ENCODE assay signal across 10 cellular contexts in genomic region chr3:186360779-186361178, GRCh38. TPM values are rescaled to one million over a fixed set of nuclear protein-coding genes. Genes with fewer than 3 reads are reported as not detected.
DNase-seq lines count a peak whose midpoint lies in the region; ATAC-seq and FAIRE-seq lines count a peak whose summit lies in the region.
"Had no signal": no experiment of that assay in that cellular context is flagged by ENCODE, and none has a peak within 500 bp of the region (broad histone marks: within the 10 kb centered on the region; RNA-seq: fewer than 3 reads in every experiment).

No MANE protein-coding gene starts in this region.

- H3K4me3 Mint-ChIP-seq in stimulated activated naive B cell treated with anti-CD40 and anti-IgM and Interleukin-4, amounts not matched to agents 10 μg/mL and 1 μg/mL and 100 μg/mL, for 72 hours, result peak overlapping the region; percentile 79 to 87
- H3K4me3 Mint-ChIP-seq in activated CD4-positive, alpha-beta T cell treated with anti-CD3 and anti-CD28 coated beads, Interleukin-2, amount 10 ng/mL, durations not matched to agents 7 days and 5 days, result no peak overlapping the region

- H3K9ac ChIP-seq in HUES64 (ENCODE audit: low read depth, low read length), result no peak overlapping the region

- peaks cover 22 to 36% of the 10 kb centered on the region in 2 donors for H3K4me1 Mint-ChIP-seq in stimulated activated naive B cell treated with anti-CD40 and anti-IgM and Interleukin-4, amounts not matched to agents 10 μg/mL and 1 μg/mL and 100 μg/mL, for 72 hours
- H3K4me1 Mint-ChIP-seq in activated CD4-positive, alpha-beta T cell treated with anti-CD3 and anti-CD28 coated beads, Interleukin-2, amount 10 ng/mL, durations not matched to agents 7 days and 5 days, result peaks cover 6% of the 10 kb centered on the region

- H3K4me1 ChIP-seq in HUES64 (ENCODE audit: insufficient read depth, low read length), result peaks cover 4% of the 10 kb centered on the region; the same call in 1 of the 2 replicates

- H3K4me3 ChIP-seq in HUES64 (ENCODE audit: low read length), result peak overlapping the region; percentile 55
- H3K4me3 ChIP-seq: MG63 had no signal

- peak; percentile 65 for DNase-seq in cerebellum (ENCODE audit: low spot score)
- no peak for DNase-seq in stimulated activated naive B cell treated with anti-CD40 and anti-IgM and Interleukin-4, amounts not matched to agents 10 μg/mL and 1 μg/mL and 100 μg/mL, for 72 hours
- DNase-seq in GM19239 (ENCODE audit: insufficient read length, low spot score), result no peak
- DNase-seq in activated CD4-positive, alpha-beta T cell treated with anti-CD3 and anti-CD28 coated beads, Interleukin-2, amount 10 ng/mL, durations not matched to agents 7 days and 5 days, result no peak
- DNase-seq in RPMI8226, result no peak
- DNase-seq: MG63 had no signal

- peaks cover 43 to 45% of the 10 kb centered on the region in 2 donors for H3K27me3 Mint-ChIP-seq in stimulated activated naive B cell treated with anti-CD40 and anti-IgM and Interleukin-4, amounts not matched to agents 10 μg/mL and 1 μg/mL and 100 μg/mL, for 72 hours
- H3K27me3 Mint-ChIP-seq in activated CD4-positive, alpha-beta T cell treated with anti-CD3 and anti-CD28 coated beads, Interleukin-2, amount 10 ng/mL, durations not matched to agents 7 days and 5 days, result peaks cover 61% of the 10 kb centered on the region

- ATAC-seq in stimulated activated naive B cell treated with anti-CD40 and anti-IgM and Interleukin-4, amounts not matched to agents 10 μg/mL and 1 μg/mL and 100 μg/mL, for 72 hours (replicated peaks), result no peak
- ATAC-seq in GM21737 (IDR thresholded peaks at IDR 0.05; ENCODE audit: unreplicated experiment), result no peak

- no peak for FAIRE-seq in GM19239 (lab: Jason Lieb, UNC)

- WGBS in HUES64, result under 1% methylated on average over 27 of the region's 27 CpGs

- POLR2A ChIA-PET in activated CD4-positive, alpha-beta T cell treated with anti-CD3 and anti-CD28 coated beads, Interleukin-2, amount 10 ng/mL, durations not matched to agents 7 days and 5 days (lab: Charles Lee), result no interaction called here

- H3K27ac ChIP-seq in HUES64 (ENCODE audit: low read depth, low read length) (no peak overlapping the region), layer of hippocampus (ENCODE audit: low read depth, low read length) (peak overlapping the region; percentile 69)

- H3K9me3 ChIP-seq in HUES64 (ENCODE audit: insufficient read depth, low read depth, low read length), result no peaks in the 10 kb centered on the region
- H3K9me3 ChIP-seq: adrenal gland, MG63 had no signal

- CTCF ChIA-PET in activated CD4-positive, alpha-beta T cell treated with anti-CD3 and anti-CD28 coated beads, Interleukin-2, amount 10 ng/mL, durations not matched to agents 7 days and 5 days (lab: Charles Lee), result interaction anchor here (0.5 kb wide), 1 partner anchor 23 kb away, joined by 4 read pairs; no protein-coding TSS in a partner anchor

- no peaks in the 10 kb centered on the region for H3K36me3 ChIP-seq in HUES64 (ENCODE audit: insufficient read depth, low read length)
- H3K36me3 ChIP-seq: adrenal gland, MG63 had no signal

- peak overlapping the region; percentile 20 for H3K27ac Mint-ChIP-seq in stimulated activated naive B cell treated with anti-CD40 and anti-IgM and Interleukin-4, amounts not matched to agents 10 μg/mL and 1 μg/mL and 100 μg/mL, for 72 hours
- no peak overlapping the region for H3K27ac Mint-ChIP-seq in activated CD4-positive, alpha-beta T cell treated with anti-CD3 and anti-CD28 coated beads, Interleukin-2, amount 10 ng/mL, durations not matched to agents 7 days and 5 days

- H3K9me3 Mint-ChIP-seq in stimulated activated naive B cell treated with anti-CD40 and anti-IgM and Interleukin-4, amounts not matched to agents 10 μg/mL and 1 μg/mL and 100 μg/mL, for 72 hours, result no peaks in the 10 kb centered on the region
- no peaks in the 10 kb centered on the region for H3K9me3 Mint-ChIP-seq in activated CD4-positive, alpha-beta T cell treated with anti-CD3 and anti-CD28 coated beads, Interleukin-2, amount 10 ng/mL, durations not matched to agents 7 days and 5 days

- H3K27me3 ChIP-seq in HUES64 (ENCODE audit: insufficient read depth, low read length) (peaks cover 78% of the 10 kb centered on the region), layer of hippocampus (ENCODE audit: control insufficient read depth, insufficient read depth, low read length) (no peaks in the 10 kb centered on the region)

- no peaks in the 10 kb centered on the region for H3K36me3 Mint-ChIP-seq in stimulated activated naive B cell treated with anti-CD40 and anti-IgM and Interleukin-4, amounts not matched to agents 10 μg/mL and 1 μg/mL and 100 μg/mL, for 72 hours
- H3K36me3 Mint-ChIP-seq in activated CD4-positive, alpha-beta T cell treated with anti-CD3 and anti-CD28 coated beads, Interleukin-2, amount 10 ng/mL, durations not matched to agents 7 days and 5 days (ENCODE audit: low read depth), result no peaks in the 10 kb centered on the region

RNA-seq across cellular contexts. Expression of gene DGKG, which starts 1.3 kb away (rescaled TPM):
- polyA plus RNA-seq in HUES64 (2013, experiment 1 of 2), result 0.70 TPM
- polyA plus RNA-seq in HUES64 (2013, experiment 2 of 2), result 0.32 TPM
- 14.9 TPM for total RNA-seq in cerebellum
- under 1 TPM in 1 of 2 experiments, not detected in 1; 0.04 TPM for total RNA-seq in activated CD4-positive, alpha-beta T cell treated with anti-CD3 and anti-CD28 coated beads, Interleukin-2, amount 10 ng/mL, durations not matched to agents 7 days and 5 days

Comparison
In these comparisons a context has a peak if more than half of its experiments do, and no peak if none do; other contexts are left out.
1. RNA of gene DGKG, which starts 1.3 kb away (total RNA-seq): 14.9 TPM in cerebellum (single experiment); 0.04 TPM in activated CD4-positive, alpha-beta T cell treated with anti-CD3 and anti-CD28 coated beads, Interleukin-2, amount 10 ng/mL, durations not matched to agents 7 days and 5 days; every median in the first group is over 10 times any median in the second.